Comparison of ENCODE assay signal across 1 cellular context in genomic region chr19:19404879-19405860, GRCh38.
TF ChIP-seq lines count a peak whose summit lies in the region.

Gene GATAD2A (plus strand): TSS chr19:19405675. CDS start chr19:19465346, 59,671 bp downstream.

TF ChIP-seq in HEK293, 187 proteins besides CTCF, POLR2A, EP300 and RAD21 (continued from another document and continues in another):
- TF ChIP-seq ZBTB10 (tag by site-specific recombination; IDR thresholded peaks at IDR 0.05) (no peak), ZNF529 (tag by site-specific recombination; IDR thresholded peaks at IDR 0.05; ENCODE audit: insufficient replicate concordance) (no peak), ZNF692 (tag by site-specific recombination; IDR thresholded peaks at IDR 0.05) (peak; percentile 47; the same call in 1 of the 2 replicates), ZNF473 (tag by site-specific recombination; IDR thresholded peaks at IDR 0.05) (no peak), ZNF221 (tag by site-specific recombination; IDR thresholded peaks at IDR 0.05; ENCODE audit: borderline replicate concordance) (no peak), ZNF610 (tag by site-specific recombination; IDR thresholded peaks at IDR 0.05; ENCODE audit: borderline replicate concordance) (no peak), KLF7 (tag by site-specific recombination; IDR thresholded peaks at IDR 0.05; ENCODE audit: borderline replicate concordance) (0 out of 2 replicates have a peak, but pooled peaks have one; percentile 44), ZXDB (tag by site-specific recombination; IDR thresholded peaks at IDR 0.05) (peak; percentile 33; the same call in 1 of the 2 replicates), ZNF629 (tag by site-specific recombination; IDR thresholded peaks at IDR 0.05) (no peak; the same call in 1 of the 2 replicates), ZNF521 (tag by site-specific recombination; IDR thresholded peaks at IDR 0.05) (no peak), KLF1 (tag by site-specific recombination; IDR thresholded peaks at IDR 0.05) (peak; percentile 92), ZNF510 (tag by site-specific recombination; IDR thresholded peaks at IDR 0.05; ENCODE audit: insufficient replicate concordance) (no peak), ZFHX2 (tag by site-specific recombination; conservative IDR thresholded peaks at IDR 0.05) (peak; percentile 91), ZBTB26 (tag by site-specific recombination; optimal IDR thresholded peaks at IDR 0.05) (peak; percentile 83), EGR2 (tag by site-specific recombination; IDR thresholded peaks at IDR 0.05; ENCODE audit: low read depth) (peak; percentile 77), SP3 (tag by site-specific recombination; IDR thresholded peaks at IDR 0.05) (peak; percentile 92), GLIS2 (tag by site-specific recombination; IDR thresholded peaks at IDR 0.05) (no peak; the same call in 1 of the 2 replicates), ZNF280D (tag by site-specific recombination; IDR thresholded peaks at IDR 0.05) (no peak), PRDM1 (tag by site-specific recombination; IDR thresholded peaks at IDR 0.05) (peak; percentile 79), ZNF169 (tag by site-specific recombination; IDR thresholded peaks at IDR 0.05) (no peak), ZNF624 (tag by site-specific recombination; IDR thresholded peaks at IDR 0.05) (no peak), ZNF660 (tag by site-specific recombination; IDR thresholded peaks at IDR 0.05) (0 out of 2 replicates have a peak, but pooled peaks have one; percentile 56), ZNF354C (tag by site-specific recombination; IDR thresholded peaks at IDR 0.05; ENCODE audit: borderline replicate concordance, low read depth) (no peak), BCL6B (tag by site-specific recombination; IDR thresholded peaks at IDR 0.05) (no peak), ZNF223 (tag by site-specific recombination; IDR thresholded peaks at IDR 0.05) (no peak), PRDM6 (tag by site-specific recombination; IDR thresholded peaks at IDR 0.05) (no peak), ZSCAN16 (tag by site-specific recombination; IDR thresholded peaks at IDR 0.05) (no peak), SALL2 (tag by site-specific recombination; IDR thresholded peaks at IDR 0.05; ENCODE audit: borderline replicate concordance) (no peak), ZNF518A (tag by site-specific recombination; conservative IDR thresholded peaks at IDR 0.05; ENCODE audit: low read depth) (no peak), SCRT2 (tag by site-specific recombination; IDR thresholded peaks at IDR 0.05) (no peak), ZNF292 (tag by site-specific recombination; IDR thresholded peaks at IDR 0.05; ENCODE audit: borderline replicate concordance, low read depth) (no peak), ZNF184 (tag by site-specific recombination; IDR thresholded peaks at IDR 0.05) (no peak), OSR2 (tag by site-specific recombination; IDR thresholded peaks at IDR 0.05) (no peak), ZNF701 (tag by site-specific recombination; IDR thresholded peaks at IDR 0.05) (no peak), ZNF112 (tag by site-specific recombination; IDR thresholded peaks at IDR 0.05) (no peak), OVOL3 (tag by site-specific recombination; IDR thresholded peaks at IDR 0.05) (no peak), ZNF501 (tag by site-specific recombination; IDR thresholded peaks at IDR 0.05) (no peak), ZNF670 (tag by site-specific recombination; IDR thresholded peaks at IDR 0.05; ENCODE audit: low read depth) (no peak), ATF2 (tag by site-specific recombination; IDR thresholded peaks at IDR 0.05; ENCODE audit: low read depth) (no peak), ZNF174 (tag by site-specific recombination; IDR thresholded peaks at IDR 0.05) (no peak), ZNF514 (tag by site-specific recombination; IDR thresholded peaks at IDR 0.05) (no peak), ZEB2 (tag by site-specific recombination; IDR thresholded peaks at IDR 0.05) (peak; percentile 78; the same call in 1 of the 2 replicates)
